13 cellular contexts compared by ENCODE assay signal in genomic region chr19:31066385-31066784, GRCh38.
A peak's percentile ranks its signal among the peaks of the same experiment; 100 is the strongest.
DNase-seq lines count a peak whose midpoint lies in the region; ATAC-seq and TF ChIP-seq lines count a peak whose summit lies in the region.
"Had no signal": no experiment of that assay in that cellular context is flagged by ENCODE, and none has a peak within 500 bp of the region (broad histone marks: within the 10 kb centered on the region; RNA-seq: fewer than 3 reads in every experiment).

No MANE protein-coding gene starts in this region.

- H3K4me1 ChIP-seq in PC-3 (ENCODE audit: insufficient read depth, low read length), result no peaks in the 10 kb centered on the region

- no peak overlapping the region for H3K9ac ChIP-seq in PC-3 (ENCODE audit: low read length)

- no peaks in the 10 kb centered on the region for H3K9me3 ChIP-seq in PC-3 (ENCODE audit: low read length)

- no peaks in the 10 kb centered on the region for H3K36me3 ChIP-seq in PC-3 (ENCODE audit: low read depth, low read length)

- H3K36me3 Mint-ChIP-seq in activated CD8-positive, alpha-beta T cell treated with anti-CD3 and anti-CD28 coated beads, Interleukin-2, amount 10 ng/mL, durations not matched to agents 7 days and 5 days (ENCODE audit: low read depth), result no peaks in the 10 kb centered on the region
- H3K36me3 Mint-ChIP-seq: naive B cell had no signal

- DNase-seq in EH (ENCODE audit: low read depth) (peak; percentile 86), PC-3 (peak; percentile 40), epithelial cell of proximal tubule (ENCODE audit: low read depth) (peak; percentile 74), non-pigmented ciliary epithelial cell (ENCODE audit: low read depth) (peak; percentile 40), DMS153 (lab: John Stamatoyannopoulos, UW) (no peak)
- no peak for DNase-seq in activated CD8-positive, alpha-beta T cell treated with anti-CD3 and anti-CD28 coated beads, Interleukin-2, amount 10 ng/mL, durations not matched to agents 7 days and 5 days
- DNase-seq: cortex of kidney; naive B cell; NCI-H1048; stimulated activated naive CD4-positive, alpha-beta T cell had no signal

- no peaks in the 10 kb centered on the region for H3K9me2 ChIP-seq in PC-3 (replicated peaks; ENCODE audit: low read length)

- no peak for ATAC-seq in PC-3
- no peak for ATAC-seq in HG03135 (IDR thresholded peaks at IDR 0.05; ENCODE audit: unreplicated experiment)
- no peak for ATAC-seq in HG03457 (IDR thresholded peaks at IDR 0.05; ENCODE audit: unreplicated experiment)
- no peak for ATAC-seq in activated CD8-positive, alpha-beta T cell treated with anti-CD3 and anti-CD28 coated beads, Interleukin-2, amount 10 ng/mL, durations not matched to agents 7 days and 5 days

- no peaks in the 10 kb centered on the region for H3K79me2 ChIP-seq in PC-3 (ENCODE audit: low read length)

- H3K4me3 ChIP-seq in PC-3 (ENCODE audit: low read length), result no peak overlapping the region
- H3K4me3 ChIP-seq in epithelial cell of proximal tubule (ENCODE audit: low read depth, low read length), result peak overlapping the region; percentile 1

- H3F3A ChIP-seq in PC-3 (ENCODE audit: low read length, unreplicated experiment), result no peaks in the 10 kb centered on the region

- H3K27ac ChIP-seq in PC-3 (ENCODE audit: low read length), result no peak overlapping the region
- H3K27ac ChIP-seq: VCaP had no signal

- no peak overlapping the region for H2AFZ ChIP-seq in PC-3 (ENCODE audit: low read length)

- intact Hi-C loops in PC-3 (cut with micrococcal nuclease), result no loop called here

- POLR2A ChIA-PET in PC-3 (lab: Charles Lee; ENCODE audit: unreplicated experiment), result no interaction called here
- POLR2A ChIA-PET in activated CD8-positive, alpha-beta T cell treated with anti-CD3 and anti-CD28 coated beads, Interleukin-2, amount 10 ng/mL, durations not matched to agents 7 days and 5 days (lab: Charles Lee), result no interaction called here

- TF ChIP-seq CTCF in PC-3 (conservative IDR thresholded peaks at IDR 0.05; ENCODE audit: low read depth, low read length), result no peak
- no peak for TF ChIP-seq CTCF in epithelial cell of proximal tubule (conservative IDR thresholded peaks at IDR 0.05; ENCODE audit: low read depth, low read length)

- H3K4me2 ChIP-seq in PC-3 (ENCODE audit: low read length), result no peak overlapping the region

- H3K9me3 Mint-ChIP-seq in activated CD8-positive, alpha-beta T cell treated with anti-CD3 and anti-CD28 coated beads, Interleukin-2, amount 10 ng/mL, durations not matched to agents 7 days and 5 days (ENCODE audit: insufficient read depth), result no peaks in the 10 kb centered on the region

- H3K27me3 ChIP-seq in PC-3 (ENCODE audit: low read length), result no peaks in the 10 kb centered on the region

- no peaks in the 10 kb centered on the region for H3K4me1 Mint-ChIP-seq in activated CD8-positive, alpha-beta T cell treated with anti-CD3 and anti-CD28 coated beads, Interleukin-2, amount 10 ng/mL, durations not matched to agents 7 days and 5 days (ENCODE audit: low read depth)
- H3K4me1 Mint-ChIP-seq: naive B cell had no signal

- no peak overlapping the region for H3K27ac Mint-ChIP-seq in activated CD8-positive, alpha-beta T cell treated with anti-CD3 and anti-CD28 coated beads, Interleukin-2, amount 10 ng/mL, durations not matched to agents 7 days and 5 days
- H3K27ac Mint-ChIP-seq: naive B cell had no signal

- no peaks in the 10 kb centered on the region for H4K20me1 ChIP-seq in PC-3 (ENCODE audit: low read length)

- BruUV-seq in PC-3 (replicated peaks; lab: Mats Ljungman, UMichigan), result no TSS peak

- CTCF ChIA-PET in PC-3 (lab: Charles Lee), result no interaction called here
- CTCF ChIA-PET in activated CD8-positive, alpha-beta T cell treated with anti-CD3 and anti-CD28 coated beads, Interleukin-2, amount 10 ng/mL, durations not matched to agents 7 days and 5 days (lab: Charles Lee), result no interaction called here

- no peaks in the 10 kb centered on the region for H3K27me3 Mint-ChIP-seq in activated CD8-positive, alpha-beta T cell treated with anti-CD3 and anti-CD28 coated beads, Interleukin-2, amount 10 ng/mL, durations not matched to agents 7 days and 5 days (ENCODE audit: low read depth)

- H3K4me3 Mint-ChIP-seq in activated CD8-positive, alpha-beta T cell treated with anti-CD3 and anti-CD28 coated beads, Interleukin-2, amount 10 ng/mL, durations not matched to agents 7 days and 5 days, result no peak overlapping the region
- H3K4me3 Mint-ChIP-seq: naive B cell had no signal

Comparison
In these comparisons a context has a peak if more than half of its experiments do, and no peak if none do; other contexts are left out.
1. DNase-seq: peak in EH (single experiment), PC-3 (single experiment), epithelial cell of proximal tubule (single experiment) and non-pigmented ciliary epithelial cell (single experiment); none in activated CD8-positive, alpha-beta T cell treated with anti-CD3 and anti-CD28 coated beads, Interleukin-2, amount 10 ng/mL, durations not matched to agents 7 days and 5 days (single experiment) and DMS153 (single experiment).